ENCODE assay signal across 10 cellular contexts in the genomic region with DNA sequence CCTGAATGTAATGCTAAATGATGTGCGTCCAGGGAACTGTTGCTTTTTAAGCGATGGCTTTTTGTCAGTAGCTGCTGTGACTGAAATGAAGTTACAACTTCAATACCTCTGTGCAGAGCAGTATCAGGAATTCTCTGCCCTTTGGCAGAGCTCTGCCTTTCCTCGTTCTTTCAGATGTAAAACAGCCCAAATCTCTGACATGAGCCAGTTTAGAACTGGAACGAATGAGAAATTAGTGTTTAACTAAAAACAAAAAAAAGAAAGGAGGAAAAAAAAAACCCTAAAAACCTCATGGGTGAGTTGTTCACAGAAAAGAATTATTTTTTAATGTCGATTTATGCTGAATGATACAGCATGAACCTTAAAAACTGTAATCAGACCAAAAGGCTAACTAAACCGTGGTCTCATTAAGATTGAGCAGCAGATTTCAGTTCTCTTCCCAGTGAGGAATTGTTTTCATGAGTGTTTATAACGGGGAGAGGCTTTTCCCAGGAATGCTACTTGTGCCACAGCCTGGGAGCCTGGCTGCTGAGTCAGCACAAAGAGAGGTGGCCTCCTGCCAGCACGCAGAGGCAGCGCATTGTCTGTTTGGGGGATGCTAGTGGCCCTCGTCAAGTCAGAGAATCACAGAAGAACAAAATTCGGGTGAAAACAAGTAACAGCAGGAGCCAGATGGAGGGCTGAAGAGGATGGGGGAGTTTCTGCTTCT.
DNase-seq lines count a peak whose midpoint lies in the region; ATAC-seq and TF ChIP-seq lines count a peak whose summit lies in the region.
"Had no signal": no experiment of that assay in that cellular context is flagged by ENCODE, and none has a peak within 500 bp of the region (broad histone marks: within the 10 kb centered on the region; RNA-seq: fewer than 3 reads in every experiment).

No MANE protein-coding gene starts in this region.

- no peak overlapping the region for H3K18ac ChIP-seq in trophoblast cell (ENCODE audit: low read length)

- no peak overlapping the region for H3K4ac ChIP-seq in trophoblast cell (ENCODE audit: low read depth, low read length)

- no peak overlapping the region for H4K12ac ChIP-seq in trophoblast cell (ENCODE audit: low read depth, low read length)

- H2AFZ ChIP-seq in trophoblast cell (ENCODE audit: insufficient read depth, low read length, poor library complexity) = no peak overlapping the region

- peak; percentile 69 for DNase-seq in EL
- DNase-seq in SK-N-MC (ENCODE audit: low read depth, low spot score) = peak; percentile 70
- peak in 2 of 5 donors; percentile 20 to 29 for DNase-seq in heart left ventricle
- DNase-seq in trophoblast cell = peak in 1 of 2 donors; percentile 42
- DNase-seq in activated CD4-positive, alpha-beta T cell treated with anti-CD3 and anti-CD28 coated beads, Interleukin-2, amount 50 U/mL, for 1 hour = no peak
- no peak for DNase-seq in stimulated activated effector memory CD8-positive, alpha-beta T cell treated with anti-CD3 and anti-CD28 coated beads, Interleukin-12 subunit alpha, Interleukin-12 subunit beta, amount 100 ng/mL, for 72 hours (ENCODE audit: low spot score in 2 of 2)
- DNase-seq: T-helper 9 cell had no signal

- no peak overlapping the region for H4K8ac ChIP-seq in trophoblast cell (ENCODE audit: low read depth, low read length)

- no peak overlapping the region for H3K4me3 Mint-ChIP-seq in stimulated activated effector memory CD8-positive, alpha-beta T cell treated with anti-CD3 and anti-CD28 coated beads, Interleukin-12 subunit alpha, Interleukin-12 subunit beta, amount 100 ng/mL, for 72 hours

- 39 to 46% (median 43%) methylated on average over 11 of the region's 11 CpGs for WGBS in heart left ventricle, 4 donors
- WGBS in trophoblast cell (ENCODE audit: extremely low coverage, insufficient coverage, insufficient read length) = no CpG with 5 or more reads among the region's 11 CpGs

- H3K27ac Mint-ChIP-seq in stimulated activated effector memory CD8-positive, alpha-beta T cell treated with anti-CD3 and anti-CD28 coated beads, Interleukin-12 subunit alpha, Interleukin-12 subunit beta, amount 100 ng/mL, for 72 hours = no peak overlapping the region

- peaks cover 2% of the 10 kb centered on the region for H3K79me1 ChIP-seq in trophoblast cell (ENCODE audit: low read length)

- no peak for TF ChIP-seq POLR2A in heart left ventricle (IDR thresholded peaks at IDR 0.05)

- ATAC-seq in heart left ventricle (peak in 1 of 4 donors; percentile 56), HG03457 (IDR thresholded peaks at IDR 0.05; ENCODE audit: unreplicated experiment) (no peak), HG02763 (IDR thresholded peaks at IDR 0.05; ENCODE audit: unreplicated experiment) (no peak)
- no peak for ATAC-seq in stimulated activated effector memory CD8-positive, alpha-beta T cell treated with anti-CD3 and anti-CD28 coated beads, Interleukin-12 subunit alpha, Interleukin-12 subunit beta, amount 100 ng/mL, for 72 hours

- H2BK5ac ChIP-seq in trophoblast cell (ENCODE audit: low read depth, low read length, poor library complexity) = no peak overlapping the region

- intact Hi-C loops in heart left ventricle (cut with DNase I) = no loop called here

- H3K9me3 ChIP-seq in SK-N-MC (ENCODE audit: low read depth, low read length) (no peaks in the 10 kb centered on the region), heart left ventricle (no peaks in the 10 kb centered on the region), trophoblast cell (ENCODE audit: insufficient read depth, low read depth, low read length) (no peaks in the 10 kb centered on the region)

- no peaks in the 10 kb centered on the region for H3K4me1 Mint-ChIP-seq in stimulated activated effector memory CD8-positive, alpha-beta T cell treated with anti-CD3 and anti-CD28 coated beads, Interleukin-12 subunit alpha, Interleukin-12 subunit beta, amount 100 ng/mL, for 72 hours

- H3K4me1 ChIP-seq in heart left ventricle (peaks cover 0 to 58% (median 8%) of the 10 kb centered on the region in 12 donors), trophoblast cell (ENCODE audit: control insufficient read depth in 1 of 2, insufficient read depth in 2 of 2, low read length in 2 of 2) (peaks cover 8 to 12% of the 10 kb centered on the region in 2 experiments)

- H3K27me3 ChIP-seq in heart left ventricle (peaks cover 0 to 4% (median 0%) of the 10 kb centered on the region in 9 donors), trophoblast cell (ENCODE audit: insufficient read depth, low read length) (no peaks in the 10 kb centered on the region)

- H3K4me3 ChIP-seq in SK-N-MC = peak overlapping the region; percentile 75
- peak overlapping the region in 4 of 12 donors; percentile 15 to 17 (median 16) for H3K4me3 ChIP-seq in heart left ventricle
- H3K4me3 ChIP-seq in trophoblast cell (ENCODE audit: low read depth, low read length) = no peak overlapping the region
- H3K4me3 ChIP-seq: skin epidermis had no signal

- H3K79me2 ChIP-seq in trophoblast cell (ENCODE audit: control insufficient read depth, insufficient read depth, low read length, poor library complexity) = peaks cover 7% of the 10 kb centered on the region

- no peak overlapping the region for H2BK12ac ChIP-seq in trophoblast cell (ENCODE audit: low read length)

- H3K36me3 ChIP-seq in SK-N-MC (ENCODE audit: insufficient read depth, low read length) (no peaks in the 10 kb centered on the region), heart left ventricle (no peaks in the 10 kb centered on the region), trophoblast cell (ENCODE audit: control insufficient read depth in 1 of 2, insufficient read depth in 2 of 2, low read length in 2 of 2) (peaks cover 5 to 7% of the 10 kb centered on the region in 2 experiments)

- H3K9ac ChIP-seq in SK-N-MC (ENCODE audit: insufficient read length) (peak overlapping the region; percentile 70), trophoblast cell (ENCODE audit: low read length) (no peak overlapping the region)

- no peaks in the 10 kb centered on the region for H3K9me3 Mint-ChIP-seq in stimulated activated effector memory CD8-positive, alpha-beta T cell treated with anti-CD3 and anti-CD28 coated beads, Interleukin-12 subunit alpha, Interleukin-12 subunit beta, amount 100 ng/mL, for 72 hours

- TF ChIP-seq CTCF in heart left ventricle (IDR thresholded peaks at IDR 0.05) = no peak

- H3K27ac ChIP-seq in SK-N-MC = peak overlapping the region; percentile 98
- peak overlapping the region in 7 of 12 donors; percentile 8 to 73 (median 27) for H3K27ac ChIP-seq in heart left ventricle
- H3K27ac ChIP-seq in trophoblast cell (ENCODE audit: low read depth, low read length) = peak overlapping the region; percentile 12

- H3K4me2 ChIP-seq in trophoblast cell (ENCODE audit: low read length) = no peak overlapping the region

- no peaks in the 10 kb centered on the region for H3K36me3 Mint-ChIP-seq in stimulated activated effector memory CD8-positive, alpha-beta T cell treated with anti-CD3 and anti-CD28 coated beads, Interleukin-12 subunit alpha, Interleukin-12 subunit beta, amount 100 ng/mL, for 72 hours

- H3K23ac ChIP-seq in trophoblast cell (ENCODE audit: low read length) = no peak overlapping the region

- H4K91ac ChIP-seq in trophoblast cell (ENCODE audit: low read depth, low read length) = no peak overlapping the region

- peak overlapping the region; percentile 19 for H2BK120ac ChIP-seq in trophoblast cell (ENCODE audit: insufficient read depth, low read length, poor library complexity)

- no peak overlapping the region for H2AK5ac ChIP-seq in trophoblast cell (ENCODE audit: low read length)

- no peak overlapping the region for H3K14ac ChIP-seq in trophoblast cell (ENCODE audit: low read length)

Comparison
In these comparisons a context has a peak if more than half of its experiments do, and no peak if none do; other contexts are left out.
1. DNase-seq: peak in EL (single experiment) and SK-N-MC (single experiment); none in activated CD4-positive, alpha-beta T cell treated with anti-CD3 and anti-CD28 coated beads, Interleukin-2, amount 50 U/mL, for 1 hour (single experiment) and stimulated activated effector memory CD8-positive, alpha-beta T cell treated with anti-CD3 and anti-CD28 coated beads, Interleukin-12 subunit alpha, Interleukin-12 subunit beta, amount 100 ng/mL, for 72 hours (0 of 2).
2. H3K27ac ChIP-seq: peak in every context shown above with its lines; median percentile 98 in SK-N-MC; 27 in heart left ventricle; 12 in trophoblast cell.